Comparison of ENCODE assay signal across 8 cellular contexts in the genomic region with DNA sequence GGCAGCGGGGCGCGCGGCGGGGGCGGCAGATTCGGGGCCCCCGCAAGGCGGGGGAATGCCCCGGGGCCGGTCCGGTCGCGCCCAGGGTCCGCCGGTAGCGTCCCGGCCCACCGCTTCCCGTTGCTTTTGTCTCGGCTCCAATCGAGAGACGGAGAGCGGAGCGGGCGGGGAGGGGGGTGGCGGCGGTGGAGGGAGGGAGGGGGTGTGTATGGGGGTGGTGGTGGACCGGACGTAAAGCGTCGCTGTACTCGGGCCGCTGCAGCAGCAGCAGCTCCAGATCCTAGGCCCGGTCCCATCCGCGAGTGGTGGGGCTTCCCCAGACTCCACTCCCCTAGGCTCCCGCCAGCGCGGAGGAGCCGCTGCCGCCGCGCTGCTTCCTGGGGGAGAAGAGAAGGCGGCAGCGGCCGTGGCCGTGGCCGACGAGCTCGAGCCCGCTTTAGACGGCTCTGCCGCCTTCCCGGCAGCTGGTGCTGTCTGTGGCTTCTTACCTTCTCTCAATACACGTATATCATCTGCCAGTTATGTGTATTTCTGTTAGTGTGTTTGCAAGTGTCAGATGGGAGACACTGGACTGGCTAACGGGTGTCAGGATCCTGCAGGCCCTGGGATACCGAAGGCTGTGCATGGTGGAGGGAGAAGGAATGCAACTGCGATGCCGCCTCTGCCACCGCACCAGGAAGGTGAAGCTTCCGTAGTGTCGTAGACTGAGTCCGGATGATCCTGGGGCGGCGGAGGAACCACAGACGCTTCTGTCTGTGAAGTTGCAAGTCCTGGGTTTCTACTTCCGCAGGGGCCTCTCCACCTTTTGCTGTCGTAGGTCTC. TPM values are rescaled to one million over a fixed set of nuclear protein-coding genes. Genes with fewer than 3 reads are reported as not detected.
DNase-seq lines count a peak whose midpoint lies in the region; ATAC-seq, FAIRE-seq and TF ChIP-seq lines count a peak whose summit lies in the region.

No MANE protein-coding gene starts in this region.

- no peaks in the 10 kb centered on the region for H3K9me3 ChIP-seq in BLaER1 treated with 17β-estradiol and CSF1 and Interleukin-3, amounts not matched to agents 10 nM and 100 nM (replicated peaks in 1 of 11)
- H3K9me3 ChIP-seq in H1 (ENCODE audit: insufficient read depth in 2 of 2, low read depth in 1 of 2, low read length in 1 of 2) (no peaks in the 10 kb centered on the region), mesodermal cell (ENCODE audit: control insufficient read depth, low read length) (no peaks in the 10 kb centered on the region)

- peak overlapping the region; percentile 43 for H3K14ac ChIP-seq in H1 (ENCODE audit: insufficient read length)

- H3K4me2 ChIP-seq in BLaER1 treated with 17β-estradiol and CSF1 and Interleukin-3, amounts not matched to agents 10 nM and 100 nM: peak overlapping the region; percentile 78 to 96 (median 89)
- peak overlapping the region; percentile 74 to 99 for H3K4me2 ChIP-seq in H1 (ENCODE audit: insufficient read depth in 1 of 2, low read depth in 2 of 2, low read length in 2 of 2)

- peak overlapping the region; percentile 93 to 98 (median 96) for H3K4me3 ChIP-seq in BLaER1 treated with 17β-estradiol and CSF1 and Interleukin-3, amounts not matched to agents 10 nM and 100 nM
- H3K4me3 ChIP-seq in H1 (ENCODE audit: extremely low read depth in 1 of 4, insufficient read depth in 2 of 4, low read depth in 3 of 4, low read length in 4 of 4) (peak overlapping the region; percentile 85 to 100 (median 90)), mesodermal cell (ENCODE audit: extremely low read depth, insufficient read depth, low read length, poor library complexity, severe bottlenecking) (peak overlapping the region; percentile 94)

- DNase-seq in NCI-H82 (lab: John Stamatoyannopoulos, UW) (peak; percentile 75), H1 (ENCODE audit: low read depth in 1 of 2, low spot score in 2 of 2) (peak in 1 of 2 experiments; percentile 76)
- DNase-seq in activated CD8-positive, alpha-beta memory T cell treated with anti-CD3 and anti-CD28 coated beads for 24 hours: peak; percentile 77
- peak; percentile 25 for DNase-seq in stimulated activated CD8-positive, alpha-beta memory T cell treated with anti-CD3 and anti-CD28 coated beads, Interleukin-15, amount 100 ng/mL, for 24 hours (ENCODE audit: low read depth)

- peak overlapping the region; percentile 85 for H4K5ac ChIP-seq in H1 (ENCODE audit: insufficient read length, low read depth, low read length)

- no peak overlapping the region for H2AFZ ChIP-seq in H1 (ENCODE audit: low read length)

- FAIRE-seq in H1 (lab: Jason Lieb, UNC): no peak

- peak overlapping the region; percentile 75 for H3K4ac ChIP-seq in H1 (replicated peaks; ENCODE audit: insufficient read length, low read depth, low read length)

- peaks cover 28 to 77% of the 10 kb centered on the region in 2 experiments for H3K79me2 ChIP-seq in H1 (ENCODE audit: control insufficient read depth in 1 of 2, insufficient read depth in 2 of 2, low read length in 2 of 2)

- H2BK5ac ChIP-seq in H1 (ENCODE audit: low read depth, low read length): peak overlapping the region; percentile 96

- H3K56ac ChIP-seq in H1 (replicated peaks; ENCODE audit: insufficient read length, low read depth, low read length): peak overlapping the region; percentile 92

- peak overlapping the region; percentile 99 for H3K23ac ChIP-seq in H1 (ENCODE audit: insufficient read length)

- ATAC-seq in HG03342 (IDR thresholded peaks at IDR 0.05; ENCODE audit: unreplicated experiment): peak; percentile 49

- no peak for TF ChIP-seq RAD21 in H1 (IDR thresholded peaks at IDR 0.05 in 1 of 2, conservative IDR thresholded peaks at IDR 0.05 in 1 of 2; ENCODE audit: low read depth in 2 of 2, low read length in 2 of 2)

- H2AK5ac ChIP-seq in H1 (ENCODE audit: low read depth, low read length): peak overlapping the region; percentile 89

- POLR2A ChIA-PET in H1 (lab: Charles Lee; ENCODE audit: partially characterized antibody): interaction anchor here (0.6 to 2.6 kb wide), 18 partner anchors 9 to 365 kb away, joined by 3 to 13 read pairs (median 4); no protein-coding TSS in a partner anchor

- peaks cover 44 to 71% (median 61%) of the 10 kb centered on the region in 10 experiments for H3K4me1 ChIP-seq in BLaER1 treated with 17β-estradiol and CSF1 and Interleukin-3, amounts not matched to agents 10 nM and 100 nM
- H3K4me1 ChIP-seq in H1 (replicated peaks in 1 of 4; ENCODE audit: control insufficient read depth in 3 of 4, insufficient read depth in 4 of 4, low read length in 3 of 4) (peaks cover 0 to 4% (median 0%) of the 10 kb centered on the region in 4 experiments; a peak in 1 of 7 replicates), mesodermal cell (ENCODE audit: control insufficient read depth, insufficient read depth, low read length, poor library complexity, severe bottlenecking) (no peaks in the 10 kb centered on the region)

- no peak overlapping the region for H2BK20ac ChIP-seq in H1 (ENCODE audit: low read length)

- TF ChIP-seq EP300 in H1 (IDR thresholded peaks at IDR 0.05; ENCODE audit: borderline replicate concordance in 1 of 2, low read depth in 2 of 2, low read length in 2 of 2): no peak

- peak overlapping the region; percentile 97 to 99 (median 98) for H3K27ac ChIP-seq in BLaER1 treated with 17β-estradiol and CSF1 and Interleukin-3, amounts not matched to agents 10 nM and 100 nM
- H3K27ac ChIP-seq in H1 (ENCODE audit: low read depth, low read length): peak overlapping the region; percentile 98
- H3K27ac ChIP-seq in mesodermal cell (ENCODE audit: low read depth, low read length, severe bottlenecking): peak overlapping the region; percentile 99

- TF ChIP-seq CTCF in H1 (IDR thresholded peaks at IDR 0.05; ENCODE audit: control extremely low read depth in 1 of 3, insufficient read depth in 1 of 3, low read depth in 1 of 3, low read length in 3 of 3): no peak

- peak overlapping the region; percentile 91 for H4K91ac ChIP-seq in H1 (replicated peaks; ENCODE audit: insufficient read length, low read length)

- H3K27me3 ChIP-seq in BLaER1 treated with 17β-estradiol and CSF1 and Interleukin-3, amounts not matched to agents 10 nM and 100 nM: no peaks in the 10 kb centered on the region
- no peaks in the 10 kb centered on the region for H3K27me3 ChIP-seq in H1 (replicated peaks in 1 of 4; ENCODE audit: control insufficient read depth in 3 of 4, extremely low read depth in 1 of 4, insufficient read depth in 3 of 4, low read length in 3 of 4)

- H4K8ac ChIP-seq in H1 (ENCODE audit: extremely low read depth, insufficient read depth, low read length): peak overlapping the region; percentile 99

- H3K23me2 ChIP-seq in H1 (ENCODE audit: low read depth, low read length): peaks cover 8% of the 10 kb centered on the region

- peak overlapping the region; percentile 85 for H2BK120ac ChIP-seq in H1 (replicated peaks; ENCODE audit: low read depth, low read length)

- H3K79me1 ChIP-seq in H1 (ENCODE audit: low read depth, low read length): no peaks in the 10 kb centered on the region

- peak overlapping the region; percentile 55; the same call in 1 of the 2 replicates for H2BK12ac ChIP-seq in H1 (ENCODE audit: low read depth, low read length)

- peaks cover 34 to 51% (median 50%) of the 10 kb centered on the region in 11 experiments for H4K20me1 ChIP-seq in BLaER1 treated with 17β-estradiol and CSF1 and Interleukin-3, amounts not matched to agents 10 nM and 100 nM
- H4K20me1 ChIP-seq in H1 (replicated peaks in 1 of 2; ENCODE audit: control insufficient read depth in 1 of 2, insufficient read depth in 2 of 2, low read length in 2 of 2): peaks cover 3 to 8% of the 10 kb centered on the region in 2 experiments

- H2BK15ac ChIP-seq in H1 (ENCODE audit: low read length): no peak overlapping the region

- TF ChIP-seq POLR2A in GM19099 (IDR thresholded peaks at IDR 0.05; ENCODE audit: extremely low read depth, insufficient read length, low read depth) (peak; percentile 49), H1 (IDR thresholded peaks at IDR 0.05; ENCODE audit: control extremely low read depth in 1 of 2, low read depth in 2 of 2, low read length in 2 of 2) (no peak; a peak in 1 of 3 replicates)

- peaks cover 21 to 64% (median 35%) of the 10 kb centered on the region in 11 experiments for H3K36me3 ChIP-seq in BLaER1 treated with 17β-estradiol and CSF1 and Interleukin-3, amounts not matched to agents 10 nM and 100 nM
- H3K36me3 ChIP-seq in H1 (ENCODE audit: control insufficient read depth in 2 of 4, insufficient read depth in 4 of 4, low read length in 3 of 4): peaks cover 0 to 16% (median 10%) of the 10 kb centered on the region in 4 experiments; a peak in 5 of 8 replicates
- H3K36me3 ChIP-seq in mesodermal cell (ENCODE audit: control insufficient read depth, insufficient read depth, low read length): peaks cover 19% of the 10 kb centered on the region

- WGBS in H1 (ENCODE audit: extremely low coverage in 1 of 2, insufficient coverage in 1 of 2, insufficient read length in 1 of 2, insufficient replicate concordance in 2 of 2, low coverage in 1 of 2, low lambda C conversion rate in 2 of 2, missing lambda C conversion rate in 1 of 2), 2 experiments: 2% methylated on average over 35 of the region's 69 CpGs; no CpG with 5 or more reads in 1 of the 2 experiments
- 0 to 4% methylated on average over 9 to 23 of the region's 69 CpGs for WGBS in mesodermal cell (ENCODE audit: insufficient coverage in 2 of 2), 2 experiments

- CTCF ChIA-PET in H1 (lab: Charles Lee; ENCODE audit: partially characterized antibody): interaction anchor here (1.1 kb wide), 1 partner anchor 259 kb away, joined by 3 read pairs; no protein-coding TSS in a partner anchor

- peak overlapping the region; percentile 94 to 99 (median 97) for H3K9ac ChIP-seq in BLaER1 treated with 17β-estradiol and CSF1 and Interleukin-3, amounts not matched to agents 10 nM and 100 nM
- peak overlapping the region; percentile 92 to 96 (median 94) for H3K9ac ChIP-seq in H1 (replicated peaks in 1 of 4; ENCODE audit: extremely low read depth in 1 of 4, low read depth in 3 of 4, low read length in 3 of 4)

- H3K18ac ChIP-seq in H1 (ENCODE audit: extremely low read depth, low read length): peak overlapping the region; percentile 94

TF ChIP-seq in H1, 55 proteins besides CTCF, POLR2A, EP300 and RAD21 (continues in another document):
- TF ChIP-seq BCL11A (IDR thresholded peaks at IDR 0.05; ENCODE audit: low read depth in 2 of 2, low read length in 2 of 2): no peak
- TF ChIP-seq NRF1 (IDR thresholded peaks at IDR 0.05; ENCODE audit: low read depth, low read length): no peak
- no peak for TF ChIP-seq SP2 (IDR thresholded peaks at IDR 0.05; ENCODE audit: low read length)

RNA-seq across cellular contexts. Expression of a gene that starts 0.5 kb away (rescaled TPM):
- total RNA-seq in H1 (2021; fragmentation: NEBNext Ultra II Directional; extraction: Animal tissue kit (Norgen Biotek cat#: 25700)): 64.8 and 70.7 TPM in 2 replicates
- 48.8 and 61.2 TPM in 2 replicates for polyA plus RNA-seq in H1 (2011; rRNA removed)
- 84.3 TPM for polyA plus RNA-seq in H1 (2011; cell fraction: cytosol; rRNA removed)
- polyA plus RNA-seq in H1 (2011; cell fraction: nucleus; rRNA removed): 61.3 TPM
- polyA plus RNA-seq in H1 (2012, experiment 1 of 2): 71.8 to 81.1 TPM (median 76.4 TPM) in 4 replicates
- 5.6 TPM for polyA plus RNA-seq in H1 (2012, experiment 2 of 2)
- polyA plus RNA-seq in H1 (2013, experiment 1 of 2): 143 TPM
- 133 TPM for polyA plus RNA-seq in H1 (2013, experiment 2 of 2)
- polyA minus RNA-seq in H1 (2011; rRNA and poly(A)+ RNA removed): 164 and 234 TPM in 2 replicates
- polyA minus RNA-seq in H1 (2011; cell fraction: cytosol; rRNA and poly(A)+ RNA removed): 55.6 TPM
- polyA minus RNA-seq in H1 (2011; cell fraction: nucleus; rRNA and poly(A)+ RNA removed): 225 TPM
- 68.9 TPM for polyA plus RNA-seq in mesodermal cell (2013, experiment 1 of 2)
- 68.3 TPM for polyA plus RNA-seq in mesodermal cell (2013, experiment 2 of 2)
